Comparison of ENCODE assay signal across 1 cellular context in genomic region chr1:3992103-3992556, GRCh38.
TF ChIP-seq lines count a peak whose summit lies in the region.

No MANE protein-coding gene starts in this region.

TF ChIP-seq in K562, 482 proteins besides CTCF, POLR2A, EP300 and RAD21 (continued from another document and continues in another):
- TF ChIP-seq, protein P1, sequence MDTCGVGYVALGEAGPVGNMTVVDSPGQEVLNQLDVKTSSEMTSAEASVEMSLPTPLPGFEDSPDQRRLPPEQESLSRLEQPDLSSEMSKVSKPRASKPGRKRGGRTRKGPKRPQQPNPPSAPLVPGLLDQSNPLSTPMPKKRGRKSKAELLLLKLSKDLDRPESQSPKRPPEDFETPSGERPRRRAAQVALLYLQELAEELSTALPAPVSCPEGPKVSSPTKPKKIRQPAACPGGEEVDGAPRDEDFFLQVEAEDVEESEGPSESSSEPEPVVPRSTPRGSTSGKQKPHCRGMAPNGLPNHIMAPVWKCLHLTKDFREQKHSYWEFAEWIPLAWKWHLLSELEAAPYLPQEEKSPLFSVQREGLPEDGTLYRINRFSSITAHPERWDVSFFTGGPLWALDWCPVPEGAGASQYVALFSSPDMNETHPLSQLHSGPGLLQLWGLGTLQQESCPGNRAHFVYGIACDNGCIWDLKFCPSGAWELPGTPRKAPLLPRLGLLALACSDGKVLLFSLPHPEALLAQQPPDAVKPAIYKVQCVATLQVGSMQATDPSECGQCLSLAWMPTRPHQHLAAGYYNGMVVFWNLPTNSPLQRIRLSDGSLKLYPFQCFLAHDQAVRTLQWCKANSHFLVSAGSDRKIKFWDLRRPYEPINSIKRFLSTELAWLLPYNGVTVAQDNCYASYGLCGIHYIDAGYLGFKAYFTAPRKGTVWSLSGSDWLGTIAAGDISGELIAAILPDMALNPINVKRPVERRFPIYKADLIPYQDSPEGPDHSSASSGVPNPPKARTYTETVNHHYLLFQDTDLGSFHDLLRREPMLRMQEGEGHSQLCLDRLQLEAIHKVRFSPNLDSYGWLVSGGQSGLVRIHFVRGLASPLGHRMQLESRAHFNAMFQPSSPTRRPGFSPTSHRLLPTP (IDR thresholded peaks at IDR 0.05; ENCODE audit: borderline replicate concordance, extremely low read depth, insufficient read length) = no peak
- TF ChIP-seq ZNF57 (CRISPR knock-in tag; IDR thresholded peaks at IDR 0.05) = no peak
- TF ChIP-seq GATAD2A (IDR thresholded peaks at IDR 0.05) = no peak
- TF ChIP-seq PHF8 (IDR thresholded peaks at IDR 0.05; ENCODE audit: borderline replicate concordance, low read length) = no peak
- TF ChIP-seq PHB (CRISPR knock-in tag; IDR thresholded peaks at IDR 0.05) = no peak
- no peak for TF ChIP-seq MED1 (CRISPR knock-in tag; IDR thresholded peaks at IDR 0.05; ENCODE audit: borderline replicate concordance)
- no peak; the same call in 1 of the 2 replicates for TF ChIP-seq MEF2D (tag; conservative IDR thresholded peaks at IDR 0.05; ENCODE audit: low read depth)
- TF ChIP-seq EGR1 (conservative IDR thresholded peaks at IDR 0.05) = no peak
- TF ChIP-seq SUPT5H (IDR thresholded peaks at IDR 0.05) = no peak
- no peak for TF ChIP-seq ZNF124 (CRISPR knock-in tag; IDR thresholded peaks at IDR 0.05)
- no peak for TF ChIP-seq TGIF2 (CRISPR knock-in tag; IDR thresholded peaks at IDR 0.05)
- TF ChIP-seq ZNF311 (CRISPR knock-in tag; IDR thresholded peaks at IDR 0.05) = no peak
- TF ChIP-seq ZFP30 (CRISPR knock-in tag; IDR thresholded peaks at IDR 0.05; ENCODE audit: borderline replicate concordance) = no peak
- TF ChIP-seq ZKSCAN1 (IDR thresholded peaks at IDR 0.05; ENCODE audit: low read depth, low read length) = no peak
- no peak for TF ChIP-seq SAP30 (IDR thresholded peaks at IDR 0.05; ENCODE audit: borderline replicate concordance, insufficient read depth, low read depth, low read length, poor library complexity, severe bottlenecking)
- TF ChIP-seq, protein P2, sequence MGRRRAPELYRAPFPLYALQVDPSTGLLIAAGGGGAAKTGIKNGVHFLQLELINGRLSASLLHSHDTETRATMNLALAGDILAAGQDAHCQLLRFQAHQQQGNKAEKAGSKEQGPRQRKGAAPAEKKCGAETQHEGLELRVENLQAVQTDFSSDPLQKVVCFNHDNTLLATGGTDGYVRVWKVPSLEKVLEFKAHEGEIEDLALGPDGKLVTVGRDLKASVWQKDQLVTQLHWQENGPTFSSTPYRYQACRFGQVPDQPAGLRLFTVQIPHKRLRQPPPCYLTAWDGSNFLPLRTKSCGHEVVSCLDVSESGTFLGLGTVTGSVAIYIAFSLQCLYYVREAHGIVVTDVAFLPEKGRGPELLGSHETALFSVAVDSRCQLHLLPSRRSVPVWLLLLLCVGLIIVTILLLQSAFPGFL (CRISPR knock-in tag; IDR thresholded peaks at IDR 0.05) = no peak
- no peak for TF ChIP-seq RBM22 (IDR thresholded peaks at IDR 0.05; ENCODE audit: low read depth, low read length, poor library complexity, severe bottlenecking)
- TF ChIP-seq FOXA1 (IDR thresholded peaks at IDR 0.05; ENCODE audit: borderline replicate concordance) = no peak
- TF ChIP-seq, protein P3, sequence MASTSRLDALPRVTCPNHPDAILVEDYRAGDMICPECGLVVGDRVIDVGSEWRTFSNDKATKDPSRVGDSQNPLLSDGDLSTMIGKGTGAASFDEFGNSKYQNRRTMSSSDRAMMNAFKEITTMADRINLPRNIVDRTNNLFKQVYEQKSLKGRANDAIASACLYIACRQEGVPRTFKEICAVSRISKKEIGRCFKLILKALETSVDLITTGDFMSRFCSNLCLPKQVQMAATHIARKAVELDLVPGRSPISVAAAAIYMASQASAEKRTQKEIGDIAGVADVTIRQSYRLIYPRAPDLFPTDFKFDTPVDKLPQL (IDR thresholded peaks at IDR 0.05; ENCODE audit: extremely low read depth, insufficient read length) = no peak
- TF ChIP-seq SIN3B (IDR thresholded peaks at IDR 0.05; ENCODE audit: low read depth) = no peak
- TF ChIP-seq, protein P4, sequence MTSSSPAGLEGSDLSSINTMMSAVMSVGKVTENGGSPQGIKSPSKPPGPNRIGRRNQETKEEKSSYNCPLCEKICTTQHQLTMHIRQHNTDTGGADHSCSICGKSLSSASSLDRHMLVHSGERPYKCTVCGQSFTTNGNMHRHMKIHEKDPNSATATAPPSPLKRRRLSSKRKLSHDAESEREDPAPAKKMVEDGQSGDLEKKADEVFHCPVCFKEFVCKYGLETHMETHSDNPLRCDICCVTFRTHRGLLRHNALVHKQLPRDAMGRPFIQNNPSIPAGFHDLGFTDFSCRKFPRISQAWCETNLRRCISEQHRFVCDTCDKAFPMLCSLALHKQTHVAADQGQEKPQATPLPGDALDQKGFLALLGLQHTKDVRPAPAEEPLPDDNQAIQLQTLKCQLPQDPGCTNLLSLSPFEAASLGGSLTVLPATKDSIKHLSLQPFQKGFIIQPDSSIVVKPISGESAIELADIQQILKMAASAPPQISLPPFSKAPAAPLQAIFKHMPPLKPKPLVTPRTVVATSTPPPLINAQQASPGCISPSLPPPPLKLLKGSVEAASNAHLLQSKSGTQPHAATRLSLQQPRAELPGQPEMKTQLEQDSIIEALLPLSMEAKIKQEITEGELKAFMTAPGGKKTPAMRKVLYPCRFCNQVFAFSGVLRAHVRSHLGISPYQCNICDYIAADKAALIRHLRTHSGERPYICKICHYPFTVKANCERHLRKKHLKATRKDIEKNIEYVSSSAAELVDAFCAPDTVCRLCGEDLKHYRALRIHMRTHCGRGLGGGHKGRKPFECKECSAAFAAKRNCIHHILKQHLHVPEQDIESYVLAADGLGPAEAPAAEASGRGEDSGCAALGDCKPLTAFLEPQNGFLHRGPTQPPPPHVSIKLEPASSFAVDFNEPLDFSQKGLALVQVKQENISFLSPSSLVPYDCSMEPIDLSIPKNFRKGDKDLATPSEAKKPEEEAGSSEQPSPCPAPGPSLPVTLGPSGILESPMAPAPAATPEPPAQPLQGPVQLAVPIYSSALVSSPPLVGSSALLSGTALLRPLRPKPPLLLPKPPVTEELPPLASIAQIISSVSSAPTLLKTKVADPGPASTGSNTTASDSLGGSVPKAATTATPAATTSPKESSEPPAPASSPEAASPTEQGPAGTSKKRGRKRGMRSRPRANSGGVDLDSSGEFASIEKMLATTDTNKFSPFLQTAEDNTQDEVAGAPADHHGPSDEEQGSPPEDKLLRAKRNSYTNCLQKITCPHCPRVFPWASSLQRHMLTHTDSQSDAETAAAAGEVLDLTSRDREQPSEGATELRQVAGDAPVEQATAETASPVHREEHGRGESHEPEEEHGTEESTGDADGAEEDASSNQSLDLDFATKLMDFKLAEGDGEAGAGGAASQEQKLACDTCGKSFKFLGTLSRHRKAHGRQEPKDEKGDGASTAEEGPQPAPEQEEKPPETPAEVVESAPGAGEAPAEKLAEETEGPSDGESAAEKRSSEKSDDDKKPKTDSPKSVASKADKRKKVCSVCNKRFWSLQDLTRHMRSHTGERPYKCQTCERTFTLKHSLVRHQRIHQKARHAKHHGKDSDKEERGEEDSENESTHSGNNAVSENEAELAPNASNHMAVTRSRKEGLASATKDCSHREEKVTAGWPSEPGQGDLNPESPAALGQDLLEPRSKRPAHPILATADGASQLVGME (CRISPR knock-in tag; IDR thresholded peaks at IDR 0.05) = no peak
- TF ChIP-seq TRIM28 (IDR thresholded peaks at IDR 0.05) = no peak
- TF ChIP-seq, protein P5, sequence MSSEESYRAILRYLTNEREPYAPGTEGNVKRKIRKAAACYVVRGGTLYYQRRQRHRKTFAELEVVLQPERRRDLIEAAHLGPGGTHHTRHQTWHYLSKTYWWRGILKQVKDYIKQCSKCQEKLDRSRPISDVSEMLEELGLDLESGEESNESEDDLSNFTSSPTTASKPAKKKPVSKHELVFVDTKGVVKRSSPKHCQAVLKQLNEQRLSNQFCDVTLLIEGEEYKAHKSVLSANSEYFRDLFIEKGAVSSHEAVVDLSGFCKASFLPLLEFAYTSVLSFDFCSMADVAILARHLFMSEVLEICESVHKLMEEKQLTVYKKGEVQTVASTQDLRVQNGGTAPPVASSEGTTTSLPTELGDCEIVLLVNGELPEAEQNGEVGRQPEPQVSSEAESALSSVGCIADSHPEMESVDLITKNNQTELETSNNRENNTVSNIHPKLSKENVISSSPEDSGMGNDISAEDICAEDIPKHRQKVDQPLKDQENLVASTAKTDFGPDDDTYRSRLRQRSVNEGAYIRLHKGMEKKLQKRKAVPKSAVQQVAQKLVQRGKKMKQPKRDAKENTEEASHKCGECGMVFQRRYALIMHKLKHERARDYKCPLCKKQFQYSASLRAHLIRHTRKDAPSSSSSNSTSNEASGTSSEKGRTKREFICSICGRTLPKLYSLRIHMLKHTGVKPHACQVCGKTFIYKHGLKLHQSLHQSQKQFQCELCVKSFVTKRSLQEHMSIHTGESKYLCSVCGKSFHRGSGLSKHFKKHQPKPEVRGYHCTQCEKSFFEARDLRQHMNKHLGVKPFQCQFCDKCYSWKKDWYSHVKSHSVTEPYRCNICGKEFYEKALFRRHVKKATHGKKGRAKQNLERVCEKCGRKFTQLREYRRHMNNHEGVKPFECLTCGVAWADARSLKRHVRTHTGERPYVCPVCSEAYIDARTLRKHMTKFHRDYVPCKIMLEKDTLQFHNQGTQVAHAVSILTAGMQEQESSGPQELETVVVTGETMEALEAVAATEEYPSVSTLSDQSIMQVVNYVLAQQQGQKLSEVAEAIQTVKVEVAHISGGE (CRISPR knock-in tag; IDR thresholded peaks at IDR 0.05) = no peak
- TF ChIP-seq C11orf30 (IDR thresholded peaks at IDR 0.05; ENCODE audit: low read depth) = no peak
- TF ChIP-seq FOXK2 (conservative IDR thresholded peaks at IDR 0.05 in 1 of 2, IDR thresholded peaks at IDR 0.05 in 1 of 2; ENCODE audit: low read depth in 2 of 2) = peak in 1 of 2 experiments; percentile 68; a peak in 1 of 4 replicates
- no peak; the same call in 1 of the 2 replicates for TF ChIP-seq ETV1 (tag; conservative IDR thresholded peaks at IDR 0.05; ENCODE audit: low read depth)
- no peak for TF ChIP-seq THRA (IDR thresholded peaks at IDR 0.05)
- no peak for TF ChIP-seq SRSF7 (optimal IDR thresholded peaks at IDR 0.05; ENCODE audit: low read depth, low read length)
- no peak for TF ChIP-seq CCNT2 (IDR thresholded peaks at IDR 0.05; ENCODE audit: borderline replicate concordance, extremely low read depth, insufficient read length, low read depth, low read length)
- no peak for TF ChIP-seq RFX7 (CRISPR knock-in tag; IDR thresholded peaks at IDR 0.05)
- no peak for TF ChIP-seq ZZZ3 (IDR thresholded peaks at IDR 0.05)
- no peak for TF ChIP-seq SMARCB1 (IDR thresholded peaks at IDR 0.05; ENCODE audit: insufficient read length, low read depth)
- TF ChIP-seq PATZ1 (CRISPR knock-in tag; IDR thresholded peaks at IDR 0.05; ENCODE audit: borderline replicate concordance) = no peak
- TF ChIP-seq NFIC (IDR thresholded peaks at IDR 0.05) = peak; percentile 56
- TF ChIP-seq STAG1 (CRISPR knock-in tag; IDR thresholded peaks at IDR 0.05; ENCODE audit: borderline replicate concordance) = no peak
- TF ChIP-seq ATF7 (IDR thresholded peaks at IDR 0.05) = peak; percentile 99
- no peak for TF ChIP-seq ZNF785 (CRISPR knock-in tag; IDR thresholded peaks at IDR 0.05)
- no peak for TF ChIP-seq POLR2H (tag; IDR thresholded peaks at IDR 0.05; ENCODE audit: low read depth)
- TF ChIP-seq CREBBP (IDR thresholded peaks at IDR 0.05; ENCODE audit: low read depth, low read length) = no peak
- no peak for TF ChIP-seq OTX1 (CRISPR knock-in tag; IDR thresholded peaks at IDR 0.05)
- TF ChIP-seq XRCC3 (IDR thresholded peaks at IDR 0.05) = no peak
- no peak for TF ChIP-seq TEAD1 (CRISPR knock-in tag; IDR thresholded peaks at IDR 0.05)
- TF ChIP-seq CBX2 (IDR thresholded peaks at IDR 0.05; ENCODE audit: insufficient read depth, low read length, poor library complexity, severe bottlenecking) = no peak
- TF ChIP-seq ZC3H4 (CRISPR knock-in tag; IDR thresholded peaks at IDR 0.05; ENCODE audit: borderline replicate concordance) = no peak
- peak; percentile 50; the same call in 1 of the 2 replicates for TF ChIP-seq BCOR (IDR thresholded peaks at IDR 0.05)
- TF ChIP-seq ESRRB (CRISPR knock-in tag; IDR thresholded peaks at IDR 0.05; ENCODE audit: borderline replicate concordance) = no peak
- no peak for TF ChIP-seq POLR2AphosphoS2 (IDR thresholded peaks at IDR 0.05; ENCODE audit: low read length)
- TF ChIP-seq, protein P6, sequence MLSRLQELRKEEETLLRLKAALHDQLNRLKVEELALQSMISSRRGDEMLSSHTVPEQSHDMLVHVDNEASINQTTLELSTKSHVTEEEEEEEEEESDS (CRISPR knock-in tag; IDR thresholded peaks at IDR 0.05) = no peak
